In genomic region chr17:4560837-4561241, GRCh38 we compare ENCODE assay signal across 1 cellular context.
TF ChIP-seq lines count a peak whose summit lies in the region.

No MANE protein-coding gene starts in this region.

TF ChIP-seq in GM23338, 12 proteins besides CTCF, POLR2A, EP300 and RAD21 (continued from another document):
- no peak for TF ChIP-seq REST (IDR thresholded peaks at IDR 0.05; ENCODE audit: unreplicated experiment)
- TF ChIP-seq POLR2AphosphoS5 (IDR thresholded peaks at IDR 0.05; ENCODE audit: low read depth), result no peak
- TF ChIP-seq NANOG (IDR thresholded peaks at IDR 0.05; ENCODE audit: borderline replicate concordance), result no peak
- TF ChIP-seq ETS1 (IDR thresholded peaks at IDR 0.05), result no peak
- no peak for TF ChIP-seq EZH2phosphoT487 (IDR thresholded peaks at IDR 0.05; ENCODE audit: unreplicated experiment)
- no peak for TF ChIP-seq EZH2 (IDR thresholded peaks at IDR 0.05; ENCODE audit: low read depth, unreplicated experiment)
- TF ChIP-seq ZNF462 (CRISPR knock-in tag; IDR thresholded peaks at IDR 0.05), result no peak
- TF ChIP-seq ZNF114 (CRISPR knock-in tag; IDR thresholded peaks at IDR 0.05), result no peak
